Comparison of ENCODE assay signal across 10 cellular contexts in the genomic region with DNA sequence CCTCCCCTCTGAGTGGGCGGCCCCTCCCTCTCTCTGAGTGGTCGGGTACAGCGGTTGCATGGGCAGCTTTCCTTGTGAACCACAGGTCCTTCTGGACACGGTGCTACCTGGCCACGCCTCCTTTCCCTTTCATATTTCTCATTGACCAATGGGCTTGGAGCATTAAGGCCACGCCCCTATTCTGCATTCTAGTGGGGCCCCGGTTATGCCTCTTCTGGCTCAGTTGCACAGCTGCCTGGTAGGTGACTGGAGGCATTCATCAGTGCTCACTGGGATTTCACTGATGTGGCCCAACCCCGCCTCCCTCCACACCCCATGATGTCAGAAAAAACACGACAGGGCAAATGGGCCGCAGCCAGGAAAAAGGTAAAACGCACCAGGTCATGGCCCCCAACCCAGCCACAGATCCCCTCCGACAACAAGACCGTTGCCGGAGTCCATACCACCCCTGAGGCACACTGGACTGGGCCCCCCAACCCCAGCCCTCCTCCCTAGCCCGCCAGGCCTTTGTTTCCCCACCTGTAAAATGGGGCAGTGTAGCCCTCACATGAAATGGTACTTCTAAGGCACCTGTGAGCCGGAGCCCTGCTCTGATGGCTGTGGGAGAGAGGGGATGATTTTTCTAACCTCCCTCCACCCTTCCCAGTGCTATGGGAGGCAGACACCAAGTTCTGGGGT.
DNase-seq lines count a peak whose midpoint lies in the region; ATAC-seq, FAIRE-seq and TF ChIP-seq lines count a peak whose summit lies in the region.
"Had no signal": no experiment of that assay in that cellular context is flagged by ENCODE, and none has a peak within 500 bp of the region (broad histone marks: within the 10 kb centered on the region; RNA-seq: fewer than 3 reads in every experiment).

No MANE protein-coding gene starts in this region.

- FAIRE-seq in GM19239 (lab: Jason Lieb, UNC), result peak; percentile 8

- no peaks in the 10 kb centered on the region for H3K9me3 ChIP-seq in OCI-LY1 (ENCODE audit: low read length)

- no peaks in the 10 kb centered on the region for H3K79me2 ChIP-seq in OCI-LY1 (ENCODE audit: insufficient read depth, low read length)

- no peaks in the 10 kb centered on the region for H3K9me2 ChIP-seq in OCI-LY1 (ENCODE audit: low read depth, low read length)

- H3K4me2 ChIP-seq in OCI-LY1 (ENCODE audit: low read length), result peak overlapping the region; percentile 53; the same call in 1 of the 2 replicates

- peaks cover 10% of the 10 kb centered on the region for H3K4me1 ChIP-seq in OCI-LY1 (ENCODE audit: insufficient read depth, low read length, severe bottlenecking)

- H3K9ac ChIP-seq in OCI-LY1 (ENCODE audit: low read length), result no peak overlapping the region

- DNase-seq in NCI-H146 (lab: John Stamatoyannopoulos, UW) (peak; percentile 37), NCI-H146 treated with DMSO at 0.1 percent for 48 hours (lab: John Stamatoyannopoulos, UW; ENCODE audit: unreplicated experiment) (no peak), GM19239 (ENCODE audit: insufficient read length, low spot score) (no peak), glomerular visceral epithelial cell (ENCODE audit: extremely low spot score) (peak; percentile 27), inferior parietal cortex (ENCODE audit: extremely low spot score) (no peak)
- DNase-seq: retina had no signal

- H3K27me3 ChIP-seq in OCI-LY1 (ENCODE audit: insufficient read depth, low read length), result no peaks in the 10 kb centered on the region

- no peak overlapping the region for H2AFZ ChIP-seq in OCI-LY1 (ENCODE audit: low read length)

- no peak overlapping the region for H3K4me3 ChIP-seq in OCI-LY1 (ENCODE audit: low read depth, low read length, poor library complexity, severe bottlenecking)

- no peak overlapping the region for H3K27ac ChIP-seq in OCI-LY1 (ENCODE audit: low read depth, low read length, poor library complexity, severe bottlenecking)

- no peaks in the 10 kb centered on the region for H4K20me1 ChIP-seq in OCI-LY1 (ENCODE audit: insufficient read depth, low read length)

- TF ChIP-seq CTCF in OCI-LY1 (IDR thresholded peaks at IDR 0.05; ENCODE audit: low read length), result no peak

- ATAC-seq in HG03025 (IDR thresholded peaks at IDR 0.05; ENCODE audit: low FRiP score, unreplicated experiment), result no peak
- ATAC-seq in HG03045 (IDR thresholded peaks at IDR 0.05; ENCODE audit: unreplicated experiment), result no peak
- ATAC-seq: stimulated activated naive CD8-positive, alpha-beta T cell treated with anti-CD3 and anti-CD28 coated beads, Interleukin-15, amount 100 ng/mL, for 72 hours had no signal

- H3K36me3 ChIP-seq in OCI-LY1 (ENCODE audit: insufficient read depth, low read length), result no peaks in the 10 kb centered on the region

- no peaks in the 10 kb centered on the region for H3F3A ChIP-seq in OCI-LY1 (ENCODE audit: insufficient read depth, low read length)

Comparison
In these comparisons a context has a peak if more than half of its experiments do, and no peak if none do; other contexts are left out.
1. DNase-seq: peak in NCI-H146 (single experiment) and glomerular visceral epithelial cell (single experiment); none in NCI-H146 treated with DMSO at 0.1 percent for 48 hours (single experiment), GM19239 (single experiment) and inferior parietal cortex (single experiment).